14 cellular contexts compared by ENCODE assay signal in the genomic region with DNA sequence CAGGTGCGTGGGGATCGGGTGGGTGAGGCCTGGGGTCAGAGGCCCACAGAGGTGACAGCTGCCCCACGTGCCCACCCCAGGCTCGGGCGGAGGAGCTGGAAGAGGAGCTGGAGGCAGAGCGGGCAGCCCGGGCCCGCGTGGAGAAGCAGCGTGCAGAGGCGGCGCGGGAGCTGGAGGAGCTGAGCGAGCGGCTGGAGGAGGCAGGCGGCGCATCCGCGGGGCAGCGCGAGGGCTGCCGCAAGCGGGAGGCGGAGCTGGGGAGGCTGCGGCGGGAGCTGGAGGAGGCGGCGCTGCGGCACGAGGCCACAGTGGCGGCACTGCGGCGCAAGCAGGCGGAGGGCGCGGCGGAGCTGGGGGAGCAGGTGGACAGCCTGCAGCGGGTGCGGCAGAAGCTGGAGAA. TPM values are rescaled to one million over a fixed set of nuclear protein-coding genes. Genes with fewer than 3 reads are reported as not detected.
DNase-seq lines count a peak whose midpoint lies in the region; ATAC-seq and TF ChIP-seq lines count a peak whose summit lies in the region.
"Had no signal": no experiment of that assay in that cellular context is flagged by ENCODE, and none has a peak within 500 bp of the region (broad histone marks: within the 10 kb centered on the region; RNA-seq: fewer than 3 reads in every experiment).

No MANE protein-coding gene starts in this region.

- intact Hi-C loops in Right ventricle myocardium superior (cut with DNase I) (no loop called here), upper lobe of right lung (cut with DNase I) (no loop called here)

- H3K36me3 ChIP-seq in right atrium auricular region (peaks cover 97% of the 10 kb centered on the region), upper lobe of right lung (peaks cover 80% of the 10 kb centered on the region), HAP-1 (replicated peaks) (peaks cover 37% of the 10 kb centered on the region)

- H3K27me3 ChIP-seq in right atrium auricular region (no peaks in the 10 kb centered on the region), upper lobe of right lung (no peaks in the 10 kb centered on the region), HAP-1 (ENCODE audit: low read depth) (no peaks in the 10 kb centered on the region)

- in situ Hi-C loops in HAP-1 (cut with MboI; ENCODE audit: low sequenced_read_pairs): no loop called here

- DNase-seq in Right ventricle myocardium superior: peak; percentile 56
- no peak for DNase-seq in right atrium auricular region (ENCODE audit: low spot score)
- DNase-seq in epithelial cell of esophagus (ENCODE audit: low read depth): peak; percentile 30
- peak; percentile 58 for DNase-seq in middle frontal gyrus (ENCODE audit: extremely low spot score, low spot score)
- DNase-seq in upper lobe of right lung: no peak
- no peak for DNase-seq in NCI-H146 treated with DMSO at 0.1 percent for 48 hours (lab: John Stamatoyannopoulos, UW; ENCODE audit: unreplicated experiment)
- no peak for DNase-seq in HAP-1 (ENCODE audit: low spot score in 2 of 2)
- DNase-seq: DMS153; kidney glomerular epithelial cell; NCI-H1105 treated with DMSO at 0.1 percent for 48 hours; stimulated activated CD8-positive, alpha-beta memory T cell treated with anti-CD3 and anti-CD28 coated beads, Interleukin-4, amount 100 ng/mL, for 48 hours had no signal

- peak; percentile 7 for ATAC-seq in Right ventricle myocardium superior (ENCODE audit: poor library complexity)
- ATAC-seq in upper lobe of right lung: peak; percentile 10
- no peak for ATAC-seq in GM21390 (IDR thresholded peaks at IDR 0.05; ENCODE audit: unreplicated experiment)

- peaks cover 0 to 5% of the 10 kb centered on the region in 2 donors for H3K4me1 ChIP-seq in right atrium auricular region
- no peaks in the 10 kb centered on the region for H3K4me1 ChIP-seq in upper lobe of right lung
- H3K4me1 ChIP-seq in HAP-1: no peaks in the 10 kb centered on the region

- peak overlapping the region in 1 of 2 donors; percentile 26 for H3K27ac ChIP-seq in right atrium auricular region
- H3K27ac ChIP-seq in upper lobe of right lung: no peak overlapping the region
- H3K27ac ChIP-seq: VCaP had no signal

- H3K4me3 ChIP-seq in right atrium auricular region: no peak overlapping the region
- H3K4me3 ChIP-seq in epithelial cell of esophagus (ENCODE audit: low read length): no peak overlapping the region
- H3K4me3 ChIP-seq in upper lobe of right lung: no peak overlapping the region
- H3K4me3 ChIP-seq in HAP-1: no peak overlapping the region

- H3K9me3 ChIP-seq in right atrium auricular region: no peaks in the 10 kb centered on the region
- no peaks in the 10 kb centered on the region for H3K9me3 ChIP-seq in upper lobe of right lung
- no peaks in the 10 kb centered on the region for H3K9me3 ChIP-seq in HAP-1

- TF ChIP-seq CTCF in right atrium auricular region (IDR thresholded peaks at IDR 0.05) (no peak), epithelial cell of esophagus (IDR thresholded peaks at IDR 0.05; ENCODE audit: insufficient read depth, low read depth, low read length, missing control alignments) (no peak), upper lobe of right lung (IDR thresholded peaks at IDR 0.05) (no peak)

RNA-seq across cellular contexts. Expression of gene MYH7B, which starts 41.5 kb away (rescaled TPM):
- total RNA-seq in Right ventricle myocardium superior (222 TPM), right atrium auricular region (10 to 100 TPM; 24.4 to 34.9 TPM), upper lobe of right lung (1.8 TPM)
- total RNA-seq: H4 had no signal

RNA-seq across cellular contexts. Expression of gene GSS, which starts 41.6 kb away (rescaled TPM):
- total RNA-seq in Right ventricle myocardium superior: 15.7 TPM
- 10 to 100 TPM; 23.0 to 38.3 TPM for total RNA-seq in right atrium auricular region
- total RNA-seq in upper lobe of right lung: 30.0 TPM

Comparison
In these comparisons a context has a peak if more than half of its experiments do, and no peak if none do; other contexts are left out.
1. DNase-seq: peak in Right ventricle myocardium superior (single experiment), epithelial cell of esophagus (single experiment) and middle frontal gyrus (single experiment); none in right atrium auricular region (single experiment), upper lobe of right lung (single experiment), NCI-H146 treated with DMSO at 0.1 percent for 48 hours (single experiment) and HAP-1 (0 of 2).